Comparison of ENCODE assay signal across 2 cellular contexts in genomic region chr17:77325826-77326581, GRCh38.
TF ChIP-seq lines count a peak whose summit lies in the region.

No MANE protein-coding gene starts in this region.

TF ChIP-seq in SK-N-SH, 30 proteins besides CTCF, POLR2A, EP300 and RAD21 (continued from another document):
- TF ChIP-seq REST (IDR thresholded peaks at IDR 0.05; ENCODE audit: low read depth, low read length) (no peak), IRF3 (IDR thresholded peaks at IDR 0.05; ENCODE audit: low read depth, low read length) (no peak), NFIC (IDR thresholded peaks at IDR 0.05; ENCODE audit: borderline replicate concordance) (no peak), MXI1 (IDR thresholded peaks at IDR 0.05; ENCODE audit: low read depth, low read length) (no peak), MEF2A (IDR thresholded peaks at IDR 0.05; ENCODE audit: borderline replicate concordance, low read depth) (no peak), USF1 (IDR thresholded peaks at IDR 0.05; ENCODE audit: borderline replicate concordance, low read depth) (no peak), EZH2phosphoT487 (IDR thresholded peaks at IDR 0.05; ENCODE audit: borderline replicate concordance, low read depth) (no peak), PBX3 (IDR thresholded peaks at IDR 0.05) (no peak), MAX (IDR thresholded peaks at IDR 0.05; ENCODE audit: low read depth) (no peak), TCF12 (IDR thresholded peaks at IDR 0.05) (no peak), TEAD4 (IDR thresholded peaks at IDR 0.05; ENCODE audit: borderline replicate concordance, insufficient read depth) (no peak), CHD2 (IDR thresholded peaks at IDR 0.05; ENCODE audit: low read length, partially characterized antibody) (no peak), FOXJ3 (CRISPR knock-in tag; IDR thresholded peaks at IDR 0.05) (no peak)

TF ChIP-seq in SK-N-SH treated with all-trans-retinoic acid at 6 μM for 48 hours, 23 proteins besides CTCF, POLR2A, EP300 and RAD21 (continued from another document):
- no peak for TF ChIP-seq ZNF70 (CRISPR knock-in tag; IDR thresholded peaks at IDR 0.05)
- no peak for TF ChIP-seq CSDC2 (CRISPR knock-in tag; IDR thresholded peaks at IDR 0.05)
- no peak for TF ChIP-seq ZNF8 (CRISPR knock-in tag; IDR thresholded peaks at IDR 0.05)
- TF ChIP-seq ZFP3 (CRISPR knock-in tag; IDR thresholded peaks at IDR 0.05): no peak
- TF ChIP-seq OSR1 (CRISPR knock-in tag; IDR thresholded peaks at IDR 0.05): no peak
- TF ChIP-seq ESRRG (CRISPR knock-in tag; IDR thresholded peaks at IDR 0.05): no peak
- TF ChIP-seq ARNTL (CRISPR knock-in tag; IDR thresholded peaks at IDR 0.05; ENCODE audit: borderline replicate concordance, low read depth): no peak
- no peak for TF ChIP-seq CREB5 (CRISPR knock-in tag; IDR thresholded peaks at IDR 0.05; ENCODE audit: low read depth)
- TF ChIP-seq ZFP30 (CRISPR knock-in tag; IDR thresholded peaks at IDR 0.05): no peak
- no peak for TF ChIP-seq RARB (CRISPR knock-in tag; IDR thresholded peaks at IDR 0.05)
- TF ChIP-seq BACH2 (CRISPR knock-in tag; IDR thresholded peaks at IDR 0.05; ENCODE audit: borderline replicate concordance): no peak
